Comparison of ENCODE assay signal across 8 cellular contexts in genomic region chr12:101696477-101697196, GRCh38. TPM values are rescaled to one million over a fixed set of nuclear protein-coding genes. Genes with fewer than 3 reads are reported as not detected.
DNase-seq lines count a peak whose midpoint lies in the region; FAIRE-seq and TF ChIP-seq lines count a peak whose summit lies in the region.

No MANE protein-coding gene starts in this region.

- peak; percentile 26 for FAIRE-seq in GM19239 (lab: Jason Lieb, UNC)

- H3K27ac Mint-ChIP-seq in osteocyte (ENCODE audit: unreplicated experiment): peak overlapping the region; percentile 59

- H4K20me1 ChIP-seq in BLaER1: peaks cover 13% of the 10 kb centered on the region; the same call in 1 of the 2 replicates

- H3K36me3 ChIP-seq in BLaER1: no peaks in the 10 kb centered on the region

- peak overlapping the region; percentile 80 for H3K9ac ChIP-seq in BLaER1

- TF ChIP-seq CTCF in osteocyte (IDR thresholded peaks at IDR 0.05): no peak

- H3K27me3 Mint-ChIP-seq in osteocyte (ENCODE audit: unreplicated experiment): no peaks in the 10 kb centered on the region

- peak overlapping the region; percentile 80 for H3K4me3 Mint-ChIP-seq in osteocyte (ENCODE audit: unreplicated experiment)

- no peaks in the 10 kb centered on the region; the same call in 1 of the 2 replicates for H3K9me3 ChIP-seq in BLaER1

- H3K4me2 ChIP-seq in BLaER1: peak overlapping the region; percentile 85

- H3K9me3 Mint-ChIP-seq in osteocyte (ENCODE audit: unreplicated experiment): no peaks in the 10 kb centered on the region

- DNase-seq in GM19239 (ENCODE audit: insufficient read length, low spot score): peak; percentile 36
- DNase-seq in LoVo (ENCODE audit: low spot score): peak; percentile 16
- peak; percentile 54 for DNase-seq in activated CD8-positive, alpha-beta memory T cell treated with anti-CD3 and anti-CD28 coated beads, Interleukin-2, amount 50 U/mL, for 48 hours
- DNase-seq in head of caudate nucleus: peak in 36 of 42 donors; percentile 10 to 77 (median 38)
- DNase-seq in osteocyte (ENCODE audit: extremely low spot score, unreplicated experiment): no peak
- DNase-seq in NCI-H345 (lab: John Stamatoyannopoulos, UW): no peak
- no peak for DNase-seq in NCI-H2107 treated with DMSO at 0.1 percent for 48 hours (lab: John Stamatoyannopoulos, UW; ENCODE audit: unreplicated experiment)

- peaks cover 37% of the 10 kb centered on the region for H3K4me1 ChIP-seq in BLaER1

- H3K4me1 Mint-ChIP-seq in osteocyte (ENCODE audit: unreplicated experiment): peaks cover 35% of the 10 kb centered on the region

- no peaks in the 10 kb centered on the region for H3K36me3 Mint-ChIP-seq in osteocyte (ENCODE audit: unreplicated experiment)

- intact Hi-C loops in head of caudate nucleus (cut with DNase I): no loop called here

- H3K27me3 ChIP-seq in BLaER1: no peaks in the 10 kb centered on the region

- H3K27ac ChIP-seq in BLaER1: peak overlapping the region; percentile 73

- H3K4me3 ChIP-seq in BLaER1: peak overlapping the region; percentile 95

RNA-seq across cellular contexts. Expression of gene CHPT1, which starts 0.8 kb away (rescaled TPM):
- total RNA-seq in osteocyte: 26.2 and 26.7 TPM in 2 replicates

RNA-seq across cellular contexts. Expression of gene SYCP3, which starts 42.6 kb away (rescaled TPM):
- not detected in 2 replicates for total RNA-seq in osteocyte

Comparison
In these comparisons a context has a peak if more than half of its experiments do, and no peak if none do; other contexts are left out.
1. DNase-seq: peak in GM19239 (single experiment), LoVo (single experiment), activated CD8-positive, alpha-beta memory T cell treated with anti-CD3 and anti-CD28 coated beads, Interleukin-2, amount 50 U/mL, for 48 hours (single experiment) and head of caudate nucleus (36 of 42); none in osteocyte (single experiment), NCI-H345 (single experiment) and NCI-H2107 treated with DMSO at 0.1 percent for 48 hours (single experiment).